ENCODE assay signal across 26 cellular contexts in genomic region chr9:83919111-83919510, GRCh38.
"Had no signal": no experiment of that assay in that cellular context is flagged by ENCODE, and none has a peak within 500 bp of the region (broad histone marks: within the 10 kb centered on the region; RNA-seq: fewer than 3 reads in every experiment).

No MANE protein-coding gene starts in this region.

- H3K9me3 Mint-ChIP-seq: endodermal cell; naive B cell; stimulated activated memory B cell treated with anti-CD40 and anti-IgM and Interleukin-4, amounts not matched to agents 10 μg/mL and 1 μg/mL and 100 μg/mL, for 72 hours; stimulated activated naive CD8-positive, alpha-beta T cell treated with anti-CD3 and anti-CD28 coated beads, Interleukin-15, Interleukin-2, amounts not matched to agents 100 ng/mL and 50 ng/mL, for 24 hours had no signal

- H3K36me3 ChIP-seq: left ventricle myocardium inferior, lower lobe of right lung, tibial artery, upper lobe of right lung, vagina had no signal

- H3K27me3 Mint-ChIP-seq: naive B cell; stimulated activated memory B cell treated with anti-CD40 and anti-IgM and Interleukin-4, amounts not matched to agents 10 μg/mL and 1 μg/mL and 100 μg/mL, for 72 hours; stimulated activated naive CD8-positive, alpha-beta T cell treated with anti-CD3 and anti-CD28 coated beads, Interleukin-15, Interleukin-2, amounts not matched to agents 100 ng/mL and 50 ng/mL, for 24 hours had no signal

- H2AFZ ChIP-seq: hepatocyte had no signal

- H3K27ac ChIP-seq: coronary artery, foreskin keratinocyte, hepatocyte, left ventricle myocardium inferior, lower lobe of right lung, neutrophil, spleen, tibial artery, upper lobe of right lung, vagina had no signal

- H3K4me3 ChIP-seq: coronary artery, hepatocyte, left ventricle myocardium inferior, lower lobe of right lung, spleen, tibial artery, upper lobe of right lung, vagina had no signal

- H3K4me1 ChIP-seq: foreskin keratinocyte had no signal

- H3K9me3 ChIP-seq: left ventricle myocardium inferior, lower lobe of right lung, neutrophil, spleen, tibial artery, upper lobe of right lung, vagina had no signal

- DNase-seq: effector CD4-positive, alpha-beta T cell; endodermal cell; erythroblast; foreskin keratinocyte; head of caudate nucleus; kidney; left cardiac atrium; left ventricle myocardium inferior; lower lobe of right lung; mesenchymal stem cell; midbrain; naive B cell; spleen; stimulated activated CD4-positive, alpha-beta T cell treated with anti-CD3 and anti-CD28 coated beads, Interleukin-15, amount 100 ng/mL, for 24 hours; stimulated activated CD4-positive, alpha-beta T cell treated with anti-CD3 and anti-CD28 coated beads, Interleukin-1b, Interleukin-23, amount 100 ng/mL, for 48 hours; stimulated activated CD4-positive, alpha-beta T cell treated with anti-CD3 and anti-CD28 coated beads, Interleukin-4, amount 100 ng/mL, for 24 hours; tibial artery; upper lobe of right lung had no signal

- H3K27ac Mint-ChIP-seq: endodermal cell; stimulated activated memory B cell treated with anti-CD40 and anti-IgM and Interleukin-4, amounts not matched to agents 10 μg/mL and 1 μg/mL and 100 μg/mL, for 72 hours; stimulated activated naive CD8-positive, alpha-beta T cell treated with anti-CD3 and anti-CD28 coated beads, Interleukin-15, Interleukin-2, amounts not matched to agents 100 ng/mL and 50 ng/mL, for 24 hours had no signal

- FAIRE-seq: endothelial cell of umbilical vein, kidney had no signal

- ATAC-seq: foreskin keratinocyte; left cardiac atrium; lower lobe of right lung; sciatic nerve; stimulated activated memory B cell treated with anti-CD40 and anti-IgM and Interleukin-4, amounts not matched to agents 10 μg/mL and 1 μg/mL and 100 μg/mL, for 72 hours; upper lobe of right lung had no signal

- H3K27me3 ChIP-seq: foreskin keratinocyte, hepatocyte, neutrophil, spleen, tibial artery, upper lobe of right lung, vagina had no signal

- H3K4me3 Mint-ChIP-seq: stimulated activated naive CD8-positive, alpha-beta T cell treated with anti-CD3 and anti-CD28 coated beads, Interleukin-15, Interleukin-2, amounts not matched to agents 100 ng/mL and 50 ng/mL, for 24 hours had no signal

- H3K36me3 Mint-ChIP-seq: naive B cell; stimulated activated memory B cell treated with anti-CD40 and anti-IgM and Interleukin-4, amounts not matched to agents 10 μg/mL and 1 μg/mL and 100 μg/mL, for 72 hours had no signal
